In genomic region chr5:36878421-36879088, GRCh38 we compare ENCODE assay signal across 8 cellular contexts. TPM values are rescaled to one million over a fixed set of nuclear protein-coding genes. Genes with fewer than 3 reads are reported as not detected.
DNase-seq lines count a peak whose midpoint lies in the region; ATAC-seq, FAIRE-seq and TF ChIP-seq lines count a peak whose summit lies in the region.

No MANE protein-coding gene starts in this region.

- 1 to 2% methylated on average over 15 of the region's 15 CpGs for WGBS in lower leg skin, 2 donors
- WGBS in tibial nerve, 2 donors, result 0 to 1% methylated on average over 15 of the region's 15 CpGs

- ATAC-seq in stimulated activated naive CD8-positive, alpha-beta T cell treated with anti-CD3 and anti-CD28 coated beads, Interleukin-15, Interleukin-2, amounts not matched to agents 100 U/mL and 50 U/mL, for 24 hours, result no peak
- no peak for ATAC-seq in central memory CD8-positive, alpha-beta T cell (replicated peaks; ENCODE audit: extremely low read depth, poor library complexity, severe bottlenecking)
- ATAC-seq in HG03039 (IDR thresholded peaks at IDR 0.05; ENCODE audit: unreplicated experiment), result no peak

- no peaks in the 10 kb centered on the region for H3K9me3 Mint-ChIP-seq in stimulated activated naive CD8-positive, alpha-beta T cell treated with anti-CD3 and anti-CD28 coated beads, Interleukin-15, Interleukin-2, amounts not matched to agents 100 ng/mL and 50 ng/mL, for 24 hours
- no peaks in the 10 kb centered on the region for H3K9me3 Mint-ChIP-seq in central memory CD8-positive, alpha-beta T cell

- TF ChIP-seq EP300 in tibial nerve (IDR thresholded peaks at IDR 0.05), result no peak

- TF ChIP-seq CTCF in lower leg skin (IDR thresholded peaks at IDR 0.05), result no peak
- TF ChIP-seq CTCF in tibial nerve (IDR thresholded peaks at IDR 0.05), result no peak

- H3K36me3 ChIP-seq in tibial nerve, result no peaks in the 10 kb centered on the region

- TF ChIP-seq POLR2A in lower leg skin (IDR thresholded peaks at IDR 0.05) (no peak), tibial nerve (IDR thresholded peaks at IDR 0.05) (no peak)

- no peak for FAIRE-seq in GM19239 (lab: Jason Lieb, UNC)

- peaks cover 0 to 66% (median 47%) of the 10 kb centered on the region in 4 donors for H3K4me1 ChIP-seq in tibial nerve

- peak overlapping the region; percentile 98 for H3K27ac Mint-ChIP-seq in stimulated activated naive CD8-positive, alpha-beta T cell treated with anti-CD3 and anti-CD28 coated beads, Interleukin-15, Interleukin-2, amounts not matched to agents 100 ng/mL and 50 ng/mL, for 24 hours
- H3K27ac Mint-ChIP-seq in central memory CD8-positive, alpha-beta T cell (ENCODE audit: low read depth), result peak overlapping the region; percentile 98

- H3K4me1 Mint-ChIP-seq in stimulated activated naive CD8-positive, alpha-beta T cell treated with anti-CD3 and anti-CD28 coated beads, Interleukin-15, Interleukin-2, amounts not matched to agents 100 ng/mL and 50 ng/mL, for 24 hours (ENCODE audit: low read depth), result peaks cover 64% of the 10 kb centered on the region
- H3K4me1 Mint-ChIP-seq in central memory CD8-positive, alpha-beta T cell, result peaks cover 52% of the 10 kb centered on the region

- H3K27me3 ChIP-seq in tibial nerve, result no peaks in the 10 kb centered on the region

- H3K36me3 Mint-ChIP-seq in stimulated activated naive CD8-positive, alpha-beta T cell treated with anti-CD3 and anti-CD28 coated beads, Interleukin-15, Interleukin-2, amounts not matched to agents 100 ng/mL and 50 ng/mL, for 24 hours (ENCODE audit: low read depth), result peaks cover 6% of the 10 kb centered on the region
- H3K36me3 Mint-ChIP-seq in central memory CD8-positive, alpha-beta T cell (ENCODE audit: insufficient read depth), result peaks cover 28% of the 10 kb centered on the region

- H3K4me3 Mint-ChIP-seq in stimulated activated naive CD8-positive, alpha-beta T cell treated with anti-CD3 and anti-CD28 coated beads, Interleukin-15, Interleukin-2, amounts not matched to agents 100 ng/mL and 50 ng/mL, for 24 hours, result peak overlapping the region; percentile 98
- peak overlapping the region; percentile 85 for H3K4me3 Mint-ChIP-seq in central memory CD8-positive, alpha-beta T cell

- intact Hi-C loops in lower leg skin (cut with DNase I; ENCODE audit: low total_unique reads), result no loop called here

- H3K4me3 ChIP-seq in lower leg skin (ENCODE audit: low read depth, poor library complexity, severe bottlenecking), result peak overlapping the region; percentile 70
- peak overlapping the region; percentile 67 to 94 (median 85) for H3K4me3 ChIP-seq in tibial nerve

- H3K27ac ChIP-seq in tibial nerve, result peak overlapping the region; percentile 94 to 99 (median 97)

- H3K27me3 Mint-ChIP-seq in stimulated activated naive CD8-positive, alpha-beta T cell treated with anti-CD3 and anti-CD28 coated beads, Interleukin-15, Interleukin-2, amounts not matched to agents 100 ng/mL and 50 ng/mL, for 24 hours, result no peaks in the 10 kb centered on the region
- H3K27me3 Mint-ChIP-seq in central memory CD8-positive, alpha-beta T cell, result no peaks in the 10 kb centered on the region

- no peak for DNase-seq in stimulated activated naive CD8-positive, alpha-beta T cell treated with anti-CD3 and anti-CD28 coated beads, Interleukin-15, Interleukin-2, amounts not matched to agents 100 U/mL and 50 U/mL, for 24 hours
- DNase-seq in NCI-H82 treated with DMSO at 0.1 percent for 48 hours (lab: John Stamatoyannopoulos, UW; ENCODE audit: unreplicated experiment), result peak; percentile 86
- DNase-seq in central memory CD8-positive, alpha-beta T cell (ENCODE audit: low spot score in 2 of 2), result no peak
- peak in 1 of 2 donors; percentile 23 for DNase-seq in lower leg skin (ENCODE audit: low spot score in 2 of 2)
- DNase-seq in tibial nerve (ENCODE audit: low spot score in 2 of 2), result no peak
- DNase-seq in GM19239 (ENCODE audit: insufficient read length, low spot score), result no peak

- no peaks in the 10 kb centered on the region for H3K9me3 ChIP-seq in tibial nerve

RNA-seq across cellular contexts. Expression of gene NIPBL, which starts 2.0 kb away (rescaled TPM):
- total RNA-seq in lower leg skin (10 to 100 TPM; 39.0 to 56.9 (median 49.4) TPM), tibial nerve (10 to 100 TPM; 53.4 to 64.5 (median 59.4) TPM)
